In genomic region chr17:27654654-27655524, GRCh38 we compare ENCODE assay signal across 8 cellular contexts. TPM values are rescaled to one million over a fixed set of nuclear protein-coding genes. Genes with fewer than 3 reads are reported as not detected.
DNase-seq lines count a peak whose midpoint lies in the region; ATAC-seq and TF ChIP-seq lines count a peak whose summit lies in the region.

No MANE protein-coding gene starts in this region.

- peak overlapping the region; percentile 72; the same call in 1 of the 2 replicates for H2AFZ ChIP-seq in SK-N-SH (ENCODE audit: low read depth)

- H3K9me3 Mint-ChIP-seq in activated naive CD4-positive, alpha-beta T cell treated with anti-CD3 and anti-CD28 coated beads for 36 hours = no peaks in the 10 kb centered on the region

- CTCF ChIA-PET in SK-N-SH (lab: Yijun Ruan, JAX) = interaction anchor here (0.6 to 17.8 kb wide), 52 partner anchors 9 to 597 kb away, joined by 3 to 365 read pairs (median 4); partner anchors contain the start of genes LGALS9 and LYRM9
- CTCF ChIA-PET in activated naive CD4-positive, alpha-beta T cell treated with anti-CD3 and anti-CD28 coated beads for 36 hours (lab: Charles Lee) = interaction anchor here (0.6 to 7.1 kb wide), 51 partner anchors 8 to 594 kb away, joined by 3 to 94 read pairs (median 4); no protein-coding TSS in a partner anchor

- intact Hi-C loops in activated naive CD4-positive, alpha-beta T cell treated with anti-CD3 and anti-CD28 coated beads for 36 hours (cut with micrococcal nuclease) = loop anchor here (1.0 to 2.0 kb wide), 2 partner anchors 101 to 224 kb away; no protein-coding TSS in a partner anchor
- intact Hi-C loops in Right ventricle myocardium superior (cut with DNase I) = loop anchor here (5.0 to 10.0 kb wide), 2 partner anchors 100 to 222 kb away; no protein-coding TSS in a partner anchor

- no peak overlapping the region for H3K27ac ChIP-seq in SK-N-SH (ENCODE audit: low read depth in 2 of 2, low read length in 1 of 2)

- H3K27me3 Mint-ChIP-seq in activated naive CD4-positive, alpha-beta T cell treated with anti-CD3 and anti-CD28 coated beads for 36 hours (ENCODE audit: low read depth) = no peaks in the 10 kb centered on the region

- peak; percentile 81 for ATAC-seq in GM21723 (IDR thresholded peaks at IDR 0.05; ENCODE audit: unreplicated experiment)
- ATAC-seq in Right ventricle myocardium superior (ENCODE audit: poor library complexity) = peak; percentile 44
- no peak for ATAC-seq in HG02623 (IDR thresholded peaks at IDR 0.05; ENCODE audit: unreplicated experiment)

- H3K9me2 ChIP-seq in SK-N-SH = no peaks in the 10 kb centered on the region

- no peak overlapping the region for H3K27ac Mint-ChIP-seq in activated naive CD4-positive, alpha-beta T cell treated with anti-CD3 and anti-CD28 coated beads for 36 hours

- no peaks in the 10 kb centered on the region for H3K79me2 ChIP-seq in SK-N-SH (ENCODE audit: insufficient read depth)

- H4K20me1 ChIP-seq in SK-N-SH (ENCODE audit: insufficient read depth) = no peaks in the 10 kb centered on the region

- H3K27me3 ChIP-seq in MG63 = no peaks in the 10 kb centered on the region
- no peaks in the 10 kb centered on the region for H3K27me3 ChIP-seq in SK-N-SH (ENCODE audit: insufficient read depth)

- peak; percentile 93 for TF ChIP-seq CTCF in SK-N-SH (IDR thresholded peaks at IDR 0.05)

- 33% methylated on average over 19 of the region's 34 CpGs for WGBS in SK-N-SH (ENCODE audit: low lambda C conversion rate)

- H3K4me2 ChIP-seq in SK-N-SH = no peak overlapping the region

- no peaks in the 10 kb centered on the region for H3K36me3 Mint-ChIP-seq in activated naive CD4-positive, alpha-beta T cell treated with anti-CD3 and anti-CD28 coated beads for 36 hours (ENCODE audit: low read depth)

- H3K4me1 ChIP-seq in SK-N-SH (ENCODE audit: control insufficient read depth in 1 of 2, insufficient read depth in 2 of 2, low read depth in 1 of 2, low read length in 1 of 2) = no peaks in the 10 kb centered on the region; a peak in 1 of 4 replicates

- peak; percentile 68 for TF ChIP-seq RAD21 in SK-N-SH (IDR thresholded peaks at IDR 0.05; ENCODE audit: low read length)

- no peaks in the 10 kb centered on the region for H3K9me3 ChIP-seq in MG63
- H3K9me3 ChIP-seq in SK-N-SH = no peaks in the 10 kb centered on the region

- no peak overlapping the region for H3K9ac ChIP-seq in SK-N-SH

- peaks cover 6% of the 10 kb centered on the region for H3K4me1 Mint-ChIP-seq in activated naive CD4-positive, alpha-beta T cell treated with anti-CD3 and anti-CD28 coated beads for 36 hours (ENCODE audit: low read depth)

- H3K4me3 ChIP-seq in MG63 (no peak overlapping the region), SK-N-SH (ENCODE audit: low read depth in 2 of 2, low read length in 1 of 2) (peak overlapping the region in 1 of 2 experiments; percentile 43; a peak in 1 of 4 replicates)

- DNase-seq in DMS 273 (lab: John Stamatoyannopoulos, UW; ENCODE audit: unreplicated experiment) (peak; percentile 94), MG63 (peak; percentile 83), SK-N-SH (peak; percentile 93), Right ventricle myocardium superior (peak; percentile 81), renal cortical epithelial cell (ENCODE audit: low read depth) (peak; percentile 34)
- peak; percentile 82 for DNase-seq in activated naive CD4-positive, alpha-beta T cell treated with anti-CD3 and anti-CD28 coated beads for 36 hours

- H3F3A ChIP-seq in SK-N-SH (replicated peaks; ENCODE audit: insufficient read depth) = no peaks in the 10 kb centered on the region

- TF ChIP-seq EP300 in SK-N-SH (IDR thresholded peaks at IDR 0.05; ENCODE audit: borderline replicate concordance in 1 of 2, low read depth in 1 of 2, low read length in 1 of 2) = no peak

- no peak overlapping the region for H3K4me3 Mint-ChIP-seq in activated naive CD4-positive, alpha-beta T cell treated with anti-CD3 and anti-CD28 coated beads for 36 hours

- no peaks in the 10 kb centered on the region for H3K36me3 ChIP-seq in MG63
- no peaks in the 10 kb centered on the region for H3K36me3 ChIP-seq in SK-N-SH (replicated peaks in 1 of 2; ENCODE audit: control insufficient read depth in 1 of 2, insufficient read depth in 2 of 2, low read length in 1 of 2)

- POLR2A ChIA-PET in SK-N-SH (lab: Yijun Ruan, JAX) = interaction anchor here (1.8 kb wide), 1 partner anchor 102 kb away, joined by 4 read pairs; no protein-coding TSS in a partner anchor

TF ChIP-seq in SK-N-SH, 30 proteins besides CTCF, POLR2A, EP300 and RAD21:
- no peak for TF ChIP-seq FOXM1 (IDR thresholded peaks at IDR 0.05; ENCODE audit: low read depth)
- 0 out of 2 replicates have a peak, but pooled peaks have one; percentile 22 for TF ChIP-seq GABPA (IDR thresholded peaks at IDR 0.05; ENCODE audit: low read depth)
- peak; percentile 69; the same call in 1 of the 2 replicates for TF ChIP-seq SMC3 (IDR thresholded peaks at IDR 0.05; ENCODE audit: low read depth, low read length)
- TF ChIP-seq REST (IDR thresholded peaks at IDR 0.05; ENCODE audit: low read depth, low read length) = no peak
- TF ChIP-seq YY1 (IDR thresholded peaks at IDR 0.05; ENCODE audit: low read depth) = 0 out of 2 replicates have a peak, but pooled peaks have one; percentile 16
- TF ChIP-seq ELF1 (IDR thresholded peaks at IDR 0.05) = peak; percentile 60
- no peak for TF ChIP-seq TEAD4 (IDR thresholded peaks at IDR 0.05; ENCODE audit: borderline replicate concordance, insufficient read depth)

RNA-seq across cellular contexts. Expression of gene LGALS9, which starts 23.9 kb away (rescaled TPM):
- 1.2 and 1.8 TPM in 2 replicates for total RNA-seq in MG63 (2014; rRNA removed; shearing (Covaris generic); ENCODE audit: low replicate concordance)
- 0.21 and 0.37 TPM in 2 replicates for polyA plus RNA-seq in SK-N-SH (2012; rRNA removed)
- polyA plus RNA-seq in SK-N-SH (2012; cell fraction: cytosol; rRNA removed) = 0.07 TPM in 1 of 2 replicates, not detected in the other
- polyA plus RNA-seq in SK-N-SH (2012; cell fraction: nucleus; rRNA removed) = 0.66 and 0.68 TPM in 2 replicates
- total RNA-seq in activated naive CD4-positive, alpha-beta T cell treated with anti-CD3 and anti-CD28 coated beads for 36 hours = 10 to 100 TPM; 80.2 to 81.1 TPM
- total RNA-seq in Right ventricle myocardium superior = 17.0 TPM
- total RNA-seq in renal cortical epithelial cell = 2.3 and 6.1 TPM in 2 replicates

Comparison
In these comparisons a context has a peak if more than half of its experiments do, and no peak if none do; other contexts are left out.
1. DNase-seq: peak in every context shown above with its lines; median percentile 94 in DMS 273; 93 in SK-N-SH; 83 in MG63; 82 in activated naive CD4-positive, alpha-beta T cell treated with anti-CD3 and anti-CD28 coated beads for 36 hours; 81 in Right ventricle myocardium superior; 34 in renal cortical epithelial cell.